Comparison of ENCODE assay signal across 9 cellular contexts in genomic region chr2:68807821-68808266, GRCh38.
DNase-seq lines count a peak whose midpoint lies in the region; TF ChIP-seq lines count a peak whose summit lies in the region.
"Had no signal": no experiment of that assay in that cellular context is flagged by ENCODE, and none has a peak within 500 bp of the region (broad histone marks: within the 10 kb centered on the region; RNA-seq: fewer than 3 reads in every experiment).

No MANE protein-coding gene starts in this region.

- H2AFZ ChIP-seq in OCI-LY3 (ENCODE audit: low read depth, low read length) = no peak overlapping the region

- H3K4me2 ChIP-seq in OCI-LY3 (ENCODE audit: low read length) = no peak overlapping the region

- DNase-seq in GF-D8 (lab: John Stamatoyannopoulos, UW) = peak; percentile 67
- peak; percentile 74 for DNase-seq in esophagus muscularis mucosa (ENCODE audit: extremely low spot score)
- peak; percentile 20 for DNase-seq in pulmonary artery endothelial cell (ENCODE audit: low read depth, low spot score)
- DNase-seq in posterior vena cava (ENCODE audit: low spot score) = no peak
- no peak for DNase-seq in D341Med (ENCODE audit: low spot score)
- DNase-seq in stimulated activated CD4-positive, alpha-beta T cell treated with anti-CD3 and anti-CD28 coated beads, Interleukin-2, amount 100 ng/mL, for 24 hours = no peak
- no peak for DNase-seq in cortex of kidney (lab: John Stamatoyannopoulos, UW)
- DNase-seq: stimulated activated CD4-positive, alpha-beta T cell treated with anti-CD3 and anti-CD28 coated beads, Interleukin-12 subunit alpha, Interleukin-12 subunit beta, amount 100 ng/mL, for 4 hours had no signal

- H3K9me3 ChIP-seq in OCI-LY3 (ENCODE audit: insufficient read depth, low read length) = no peaks in the 10 kb centered on the region
- no peaks in the 10 kb centered on the region for H3K9me3 ChIP-seq in esophagus muscularis mucosa

- no peak overlapping the region for H3K4me3 ChIP-seq in OCI-LY3 (ENCODE audit: low read length)
- no peak overlapping the region for H3K4me3 ChIP-seq in esophagus muscularis mucosa

- 0 out of 2 replicates have a peak overlapping the region, but pooled peaks have one; percentile 8 for H3K27ac ChIP-seq in OCI-LY3 (ENCODE audit: low read length)
- no peak overlapping the region for H3K27ac ChIP-seq in esophagus muscularis mucosa (replicated peaks in 1 of 4)

- peaks cover 100% of the 10 kb centered on the region for H3K79me2 ChIP-seq in OCI-LY3 (ENCODE audit: low read length)

- H3K27me3 ChIP-seq in OCI-LY3 (ENCODE audit: low read depth, low read length) (no peaks in the 10 kb centered on the region), esophagus muscularis mucosa (no peaks in the 10 kb centered on the region)

- 73% methylated on average over 6 of the region's 6 CpGs for WGBS in esophagus muscularis mucosa

- H3K4me1 ChIP-seq in OCI-LY3 (ENCODE audit: low read length) (no peaks in the 10 kb centered on the region), esophagus muscularis mucosa (peaks cover 9 to 13% (median 10%) of the 10 kb centered on the region in 4 donors)

- TF ChIP-seq CTCF in OCI-LY3 (IDR thresholded peaks at IDR 0.05; ENCODE audit: low read depth, low read length) = no peak
- no peak for TF ChIP-seq CTCF in esophagus muscularis mucosa (IDR thresholded peaks at IDR 0.05)

- no peak for TF ChIP-seq POLR2A in esophagus muscularis mucosa (IDR thresholded peaks at IDR 0.05; ENCODE audit: low read depth)

- no peak for TF ChIP-seq EP300 in esophagus muscularis mucosa (IDR thresholded peaks at IDR 0.05)

- intact Hi-C loops in esophagus muscularis mucosa (cut with DNase I) = no loop called here
- intact Hi-C loops in posterior vena cava (cut with DNase I) = no loop called here

- peaks cover 96% of the 10 kb centered on the region for H3K36me3 ChIP-seq in OCI-LY3 (replicated peaks; ENCODE audit: low read depth, low read length)
- peaks cover 0 to 5% (median 2%) of the 10 kb centered on the region in 4 donors for H3K36me3 ChIP-seq in esophagus muscularis mucosa

- H4K20me1 ChIP-seq in OCI-LY3 (ENCODE audit: insufficient read depth, low read length) = peaks cover 100% of the 10 kb centered on the region

- no peak overlapping the region for H3K9ac ChIP-seq in OCI-LY3 (ENCODE audit: low read length)

Comparison
In these comparisons a context has a peak if more than half of its experiments do, and no peak if none do; other contexts are left out.
1. DNase-seq: peak in GF-D8 (single experiment), esophagus muscularis mucosa (single experiment) and pulmonary artery endothelial cell (single experiment); none in posterior vena cava (single experiment), D341Med (single experiment), stimulated activated CD4-positive, alpha-beta T cell treated with anti-CD3 and anti-CD28 coated beads, Interleukin-2, amount 100 ng/mL, for 24 hours (0 of 2) and cortex of kidney (single experiment).